Comparison of ENCODE assay signal across 15 cellular contexts in genomic region chr3:27479816-27480543, GRCh38. TPM values are rescaled to one million over a fixed set of nuclear protein-coding genes. Genes with fewer than 3 reads are reported as not detected.
A peak's percentile ranks its signal among the peaks of the same experiment; 100 is the strongest.
DNase-seq lines count a peak whose midpoint lies in the region; ATAC-seq and TF ChIP-seq lines count a peak whose summit lies in the region.
"Had no signal": no experiment of that assay in that cellular context is flagged by ENCODE, and none has a peak within 500 bp of the region (broad histone marks: within the 10 kb centered on the region; RNA-seq: fewer than 3 reads in every experiment).

No MANE protein-coding gene starts in this region.

- CTCF ChIA-PET in CD8-positive, alpha-beta memory T cell (lab: Charles Lee) = interaction anchor here (1.0 to 1.7 kb wide), 4 partner anchors 10 to 152 kb away, joined by 3 to 9 read pairs (median 4); no protein-coding TSS in a partner anchor
- CTCF ChIA-PET in activated CD8-positive, alpha-beta T cell treated with anti-CD3 and anti-CD28 coated beads for 36 hours (lab: Charles Lee) = interaction anchor here (0.6 to 1.1 kb wide), 2 partner anchors 12 to 202 kb away, joined by 3 read pairs; no protein-coding TSS in a partner anchor

- 91% methylated on average over 2 of the region's 2 CpGs for WGBS in suprapubic skin

- POLR2A ChIA-PET in CD8-positive, alpha-beta memory T cell (lab: Charles Lee) = interaction anchor here (0.6 kb wide), 1 partner anchor 242 kb away, joined by 3 read pairs; the partner anchor contains the start of gene EOMES
- POLR2A ChIA-PET in activated CD8-positive, alpha-beta T cell treated with anti-CD3 and anti-CD28 coated beads for 36 hours (lab: Charles Lee) = no interaction called here

- H3K27me3 ChIP-seq in CD8-positive, alpha-beta memory T cell (ENCODE audit: insufficient read depth, low read length, poor library complexity, severe bottlenecking) = no peaks in the 10 kb centered on the region
- H3K27me3 ChIP-seq in MG63 = no peaks in the 10 kb centered on the region
- no peaks in the 10 kb centered on the region for H3K27me3 ChIP-seq in suprapubic skin
- H3K27me3 ChIP-seq: stomach had no signal

- peaks cover 41% of the 10 kb centered on the region for H3K4me1 ChIP-seq in CD8-positive, alpha-beta memory T cell (ENCODE audit: insufficient read depth, low read length)
- H3K4me1 ChIP-seq in suprapubic skin = peaks cover 30% of the 10 kb centered on the region

- no peak for TF ChIP-seq EP300 in suprapubic skin (IDR thresholded peaks at IDR 0.05)

- peak overlapping the region; percentile 44 to 99 (median 76) for H3K4me3 Mint-ChIP-seq in CD8-positive, alpha-beta memory T cell
- peak overlapping the region; percentile 12 for H3K4me3 Mint-ChIP-seq in activated CD8-positive, alpha-beta T cell treated with anti-CD3 and anti-CD28 coated beads for 36 hours
- H3K4me3 Mint-ChIP-seq in memory B cell = peak overlapping the region; percentile 73

- H3K27ac ChIP-seq in CD8-positive, alpha-beta memory T cell (ENCODE audit: low read depth, low read length) = no peak overlapping the region
- no peak overlapping the region for H3K27ac ChIP-seq in suprapubic skin

- H3K27me3 Mint-ChIP-seq in CD8-positive, alpha-beta memory T cell = no peaks in the 10 kb centered on the region
- no peaks in the 10 kb centered on the region for H3K27me3 Mint-ChIP-seq in activated CD8-positive, alpha-beta T cell treated with anti-CD3 and anti-CD28 coated beads for 36 hours
- H3K27me3 Mint-ChIP-seq in memory B cell = no peaks in the 10 kb centered on the region

- no peaks in the 10 kb centered on the region for H3K36me3 ChIP-seq in CD8-positive, alpha-beta memory T cell (ENCODE audit: insufficient read depth, low read length)
- H3K36me3 ChIP-seq in MG63 (peaks cover 58% of the 10 kb centered on the region), suprapubic skin (no peaks in the 10 kb centered on the region)
- H3K36me3 ChIP-seq: stomach had no signal

- H3K27ac Mint-ChIP-seq in CD8-positive, alpha-beta memory T cell = peak overlapping the region; percentile 81 to 96 (median 89)
- H3K27ac Mint-ChIP-seq in activated CD8-positive, alpha-beta T cell treated with anti-CD3 and anti-CD28 coated beads for 36 hours = peak overlapping the region; percentile 46
- peak overlapping the region; percentile 89 for H3K27ac Mint-ChIP-seq in memory B cell

- intact Hi-C loops in activated CD8-positive, alpha-beta T cell treated with anti-CD3 and anti-CD28 coated beads for 36 hours (cut with micrococcal nuclease) = loop anchor here (10.0 kb wide), 1 partner anchor 155 kb away; no protein-coding TSS in a partner anchor

- no peak overlapping the region for H3K4me3 ChIP-seq in CD8-positive, alpha-beta memory T cell (ENCODE audit: low read length)
- H3K4me3 ChIP-seq in MG63 (peak overlapping the region; percentile 80), suprapubic skin (no peak overlapping the region)
- H3K4me3 ChIP-seq: mucosa of descending colon, stomach had no signal

- no peak for ATAC-seq in activated CD8-positive, alpha-beta T cell treated with anti-CD3 and anti-CD28 coated beads for 36 hours
- no peak for ATAC-seq in memory B cell (ENCODE audit: low read depth)
- ATAC-seq: mucosa of descending colon, Right ventricle myocardium inferior had no signal

- no peak for TF ChIP-seq CTCF in activated CD8-positive, alpha-beta T cell treated with anti-CD3 and anti-CD28 coated beads for 36 hours (IDR thresholded peaks at IDR 0.05)
- TF ChIP-seq CTCF in suprapubic skin (IDR thresholded peaks at IDR 0.05) = no peak

- no peaks in the 10 kb centered on the region for H3K9me3 ChIP-seq in CD8-positive, alpha-beta memory T cell (ENCODE audit: low read length)
- H3K9me3 ChIP-seq in MG63 = no peaks in the 10 kb centered on the region
- H3K9me3 ChIP-seq in suprapubic skin = no peaks in the 10 kb centered on the region
- H3K9me3 ChIP-seq: mucosa of descending colon, stomach had no signal

- H3K9me3 Mint-ChIP-seq in CD8-positive, alpha-beta memory T cell = peaks cover 0 to 4% (median 0%) of the 10 kb centered on the region in 5 donors
- H3K9me3 Mint-ChIP-seq in activated CD8-positive, alpha-beta T cell treated with anti-CD3 and anti-CD28 coated beads for 36 hours = peaks cover 9% of the 10 kb centered on the region
- peaks cover 6% of the 10 kb centered on the region for H3K9me3 Mint-ChIP-seq in memory B cell

- TF ChIP-seq POLR2A in suprapubic skin (IDR thresholded peaks at IDR 0.05) = no peak

- DNase-seq in CD8-positive, alpha-beta memory T cell = peak in 2 of 5 donors; percentile 33
- no peak for DNase-seq in MG63
- peak; percentile 5 for DNase-seq in activated CD8-positive, alpha-beta T cell treated with anti-CD3 and anti-CD28 coated beads for 36 hours
- DNase-seq in memory B cell (ENCODE audit: low spot score in 2 of 2) = no peak
- DNase-seq in globus pallidus (ENCODE audit: low spot score) = no peak
- DNase-seq in suprapubic skin (ENCODE audit: low spot score in 2 of 2) = no peak
- DNase-seq in HT-29 (ENCODE audit: low spot score) = no peak
- no peak for DNase-seq in NCI-H345 treated with DMSO at 0.1 percent for 48 hours (lab: John Stamatoyannopoulos, UW; ENCODE audit: unreplicated experiment)
- DNase-seq: activated CD8-positive, alpha-beta memory T cell treated with anti-CD3 and anti-CD28 coated beads for 24 hours; HCEC 1CT; hippocampal formation; mucosa of descending colon; NCI-H1436; stomach had no signal

- H3K4me1 Mint-ChIP-seq in CD8-positive, alpha-beta memory T cell = peaks cover 66 to 84% (median 74%) of the 10 kb centered on the region in 3 donors
- peaks cover 51% of the 10 kb centered on the region for H3K4me1 Mint-ChIP-seq in activated CD8-positive, alpha-beta T cell treated with anti-CD3 and anti-CD28 coated beads for 36 hours (ENCODE audit: low read depth)
- peaks cover 36% of the 10 kb centered on the region for H3K4me1 Mint-ChIP-seq in memory B cell

- H3K36me3 Mint-ChIP-seq in CD8-positive, alpha-beta memory T cell = peaks cover 8 to 30% (median 11%) of the 10 kb centered on the region in 3 donors
- peaks cover 45% of the 10 kb centered on the region for H3K36me3 Mint-ChIP-seq in activated CD8-positive, alpha-beta T cell treated with anti-CD3 and anti-CD28 coated beads for 36 hours (ENCODE audit: low read depth)
- H3K36me3 Mint-ChIP-seq in memory B cell = peaks cover 14% of the 10 kb centered on the region

RNA-seq across cellular contexts. Expression of gene SLC4A7, which starts 4.2 kb away (rescaled TPM):
- total RNA-seq in CD8-positive, alpha-beta memory T cell = 10 to 100 TPM; 55.0 to 55.9 TPM
- polyA plus RNA-seq in CD8-positive, alpha-beta memory T cell = 16.9 TPM
- total RNA-seq in MG63 (2014; rRNA removed; shearing (Covaris generic); ENCODE audit: low replicate concordance) = 21.6 and 54.7 TPM in 2 replicates
- total RNA-seq in activated CD8-positive, alpha-beta T cell treated with anti-CD3 and anti-CD28 coated beads for 36 hours = 10 to 100 TPM; 48.0 to 48.8 TPM
- 10 to 100 TPM; 10.9 to 17.5 (median 16.1) TPM for total RNA-seq in suprapubic skin
- total RNA-seq in HT-29 (2014; rRNA removed; shearing (Covaris generic)) = 12.7 and 19.6 TPM in 2 replicates

Comparison
In these comparisons a context has a peak if more than half of its experiments do, and no peak if none do; other contexts are left out.
1. H3K4me3 Mint-ChIP-seq: peak in every context shown above with its lines; median percentile 76 in CD8-positive, alpha-beta memory T cell; 73 in memory B cell; 12 in activated CD8-positive, alpha-beta T cell treated with anti-CD3 and anti-CD28 coated beads for 36 hours.